21 cellular contexts compared by ENCODE assay signal in genomic region chr12:96265400-96265799, GRCh38.
DNase-seq lines count a peak whose midpoint lies in the region; ATAC-seq, FAIRE-seq and TF ChIP-seq lines count a peak whose summit lies in the region.
"Had no signal": no experiment of that assay in that cellular context is flagged by ENCODE, and none has a peak within 500 bp of the region (broad histone marks: within the 10 kb centered on the region; RNA-seq: fewer than 3 reads in every experiment).

No MANE protein-coding gene starts in this region.

- no peak for ATAC-seq in stimulated activated memory B cell treated with anti-CD40 and anti-IgM and Interleukin-4, amounts not matched to agents 10 μg/mL and 1 μg/mL and 100 μg/mL, for 72 hours
- ATAC-seq in GM21515 (IDR thresholded peaks at IDR 0.05; ENCODE audit: unreplicated experiment) (no peak), GM18511 (IDR thresholded peaks at IDR 0.05; ENCODE audit: unreplicated experiment) (no peak)

- H3K9ac ChIP-seq in endothelial cell of umbilical vein (replicated peaks; ENCODE audit: extremely low read depth, insufficient read depth, low read length) = no peak overlapping the region

- H3K4me3 Mint-ChIP-seq in activated naive CD4-positive, alpha-beta T cell treated with anti-CD3 and anti-CD28 coated beads for 36 hours = no peak overlapping the region
- H3K4me3 Mint-ChIP-seq in IgD-negative memory B cell = no peak overlapping the region
- no peak overlapping the region for H3K4me3 Mint-ChIP-seq in stimulated activated memory B cell treated with anti-CD40 and anti-IgM and Interleukin-4, amounts not matched to agents 10 μg/mL and 1 μg/mL and 100 μg/mL, for 72 hours
- H3K4me3 Mint-ChIP-seq: HFFc6 had no signal

- no peak for DNase-seq in activated naive CD4-positive, alpha-beta T cell treated with anti-CD3 and anti-CD28 coated beads for 36 hours
- no peak for DNase-seq in activated naive CD4-positive, alpha-beta T cell treated with anti-CD3 and anti-CD28 coated beads, Interleukin-2, amount 50 U/mL, for 16 hours
- DNase-seq in endothelial cell of umbilical vein (ENCODE audit: low read depth, low spot score) = no peak
- no peak for DNase-seq in cerebellum (ENCODE audit: low spot score)
- DNase-seq: DND-41, GDM1, HFFc6, Karpas-422, NCI-H1105 treated with DMSO at 0.1 percent for 48 hours, NCI-H187 treated with DMSO at 0.1 percent for 48 hours, NCI-H446, NCI-H748 treated with DMSO at 0.1 percent for 48 hours, Right ventricle myocardium superior had no signal

- H3K36me3 ChIP-seq in endothelial cell of umbilical vein (ENCODE audit: control insufficient read depth in 2 of 2, extremely low read depth in 1 of 2, insufficient read depth in 2 of 2, low read length in 2 of 2) = peaks cover 13 to 29% of the 10 kb centered on the region in 2 experiments

- peak overlapping the region; percentile 47 for H3K27ac Mint-ChIP-seq in activated naive CD4-positive, alpha-beta T cell treated with anti-CD3 and anti-CD28 coated beads for 36 hours
- H3K27ac Mint-ChIP-seq in IgD-negative memory B cell = peak overlapping the region in 2 of 3 donors; percentile 67 to 83
- peak overlapping the region; percentile 9 for H3K27ac Mint-ChIP-seq in stimulated activated memory B cell treated with anti-CD40 and anti-IgM and Interleukin-4, amounts not matched to agents 10 μg/mL and 1 μg/mL and 100 μg/mL, for 72 hours

- no peaks in the 10 kb centered on the region for H3K27me3 Mint-ChIP-seq in activated naive CD4-positive, alpha-beta T cell treated with anti-CD3 and anti-CD28 coated beads for 36 hours (ENCODE audit: low read depth)
- no peaks in the 10 kb centered on the region for H3K27me3 Mint-ChIP-seq in IgD-negative memory B cell
- H3K27me3 Mint-ChIP-seq in stimulated activated memory B cell treated with anti-CD40 and anti-IgM and Interleukin-4, amounts not matched to agents 10 μg/mL and 1 μg/mL and 100 μg/mL, for 72 hours = no peaks in the 10 kb centered on the region

- no TSS peak for BruUV-seq in endothelial cell of umbilical vein (replicated peaks; lab: Mats Ljungman, UMichigan)

- H3K4me3 ChIP-seq in endothelial cell of umbilical vein (replicated peaks in 1 of 3; ENCODE audit: insufficient read depth in 1 of 3, low read depth in 1 of 3, low read length in 3 of 3) = no peak overlapping the region

- no peaks in the 10 kb centered on the region for H3K9me3 Mint-ChIP-seq in activated naive CD4-positive, alpha-beta T cell treated with anti-CD3 and anti-CD28 coated beads for 36 hours
- H3K9me3 Mint-ChIP-seq in IgD-negative memory B cell = no peaks in the 10 kb centered on the region
- H3K9me3 Mint-ChIP-seq in stimulated activated memory B cell treated with anti-CD40 and anti-IgM and Interleukin-4, amounts not matched to agents 10 μg/mL and 1 μg/mL and 100 μg/mL, for 72 hours = no peaks in the 10 kb centered on the region
- H3K9me3 Mint-ChIP-seq: HFFc6 had no signal

- H3K9me1 ChIP-seq in endothelial cell of umbilical vein (replicated peaks; ENCODE audit: control insufficient read depth, extremely low read depth, insufficient read depth, low read length) = no peaks in the 10 kb centered on the region

- peaks cover 35% of the 10 kb centered on the region for H3K4me1 Mint-ChIP-seq in activated naive CD4-positive, alpha-beta T cell treated with anti-CD3 and anti-CD28 coated beads for 36 hours (ENCODE audit: low read depth)
- peaks cover 4 to 12% (median 10%) of the 10 kb centered on the region in 3 donors for H3K4me1 Mint-ChIP-seq in IgD-negative memory B cell
- peaks cover 17% of the 10 kb centered on the region for H3K4me1 Mint-ChIP-seq in stimulated activated memory B cell treated with anti-CD40 and anti-IgM and Interleukin-4, amounts not matched to agents 10 μg/mL and 1 μg/mL and 100 μg/mL, for 72 hours

- no peak overlapping the region for H2AFZ ChIP-seq in endothelial cell of umbilical vein (ENCODE audit: low read depth, low read length)

- intact Hi-C loops in activated naive CD4-positive, alpha-beta T cell treated with anti-CD3 and anti-CD28 coated beads for 36 hours (cut with micrococcal nuclease) = no loop called here
- intact Hi-C loops in endothelial cell of umbilical vein (cut with micrococcal nuclease) = no loop called here

- dilution Hi-C loops in endothelial cell of umbilical vein (cut with MboI; ENCODE audit: extremely low pct_ligation_motif_present, low sequenced_read_pairs) = no loop called here

- peaks cover 37% of the 10 kb centered on the region for H3K36me3 Mint-ChIP-seq in activated naive CD4-positive, alpha-beta T cell treated with anti-CD3 and anti-CD28 coated beads for 36 hours (ENCODE audit: low read depth)
- H3K36me3 Mint-ChIP-seq in IgD-negative memory B cell = peaks cover 8% of the 10 kb centered on the region
- H3K36me3 Mint-ChIP-seq in stimulated activated memory B cell treated with anti-CD40 and anti-IgM and Interleukin-4, amounts not matched to agents 10 μg/mL and 1 μg/mL and 100 μg/mL, for 72 hours = peaks cover 43% of the 10 kb centered on the region

- H3K4me2 ChIP-seq in endothelial cell of umbilical vein (ENCODE audit: insufficient read depth, low read length) = no peak overlapping the region

- no peak for TF ChIP-seq POLR2A in endothelial cell of umbilical vein (IDR thresholded peaks at IDR 0.05; ENCODE audit: low read depth, low read length)

- no peak for TF ChIP-seq CTCF in endothelial cell of umbilical vein (IDR thresholded peaks at IDR 0.05; ENCODE audit: extremely low read depth in 1 of 2, insufficient read depth in 1 of 2, low read depth in 1 of 2, low read length in 2 of 2)

- peaks cover 40% of the 10 kb centered on the region for H3K4me1 ChIP-seq in endothelial cell of umbilical vein (ENCODE audit: control insufficient read depth, extremely low read depth, insufficient read depth, low read length)

- no peak overlapping the region for H3K27ac ChIP-seq in endothelial cell of umbilical vein (ENCODE audit: insufficient read depth, low read depth, low read length)
- H3K27ac ChIP-seq: HL-60 had no signal

- peaks cover 20% of the 10 kb centered on the region for H3K79me2 ChIP-seq in endothelial cell of umbilical vein (ENCODE audit: control insufficient read depth, insufficient read depth, low read length)

- CTCF ChIA-PET in activated naive CD4-positive, alpha-beta T cell treated with anti-CD3 and anti-CD28 coated beads for 36 hours (lab: Charles Lee) = interaction anchor here (1.5 kb wide), 1 partner anchor 134 kb away, joined by 6 read pairs; no protein-coding TSS in a partner anchor
- CTCF ChIA-PET in endothelial cell of umbilical vein (lab: Charles Lee) = interaction anchor here (1.0 to 1.8 kb wide), 2 partner anchors 11 to 126 kb away, joined by 3 read pairs; no protein-coding TSS in a partner anchor

- peaks cover 7% of the 10 kb centered on the region for H4K20me1 ChIP-seq in endothelial cell of umbilical vein (replicated peaks; ENCODE audit: control insufficient read depth, extremely low read depth, insufficient read depth, low read length)

- POLR2A ChIA-PET in endothelial cell of umbilical vein (lab: Charles Lee) = no interaction called here

- FAIRE-seq in endothelial cell of umbilical vein (lab: Jason Lieb, UNC) = no peak
- FAIRE-seq: A204.1, D721Med, H1 had no signal

- no peaks in the 10 kb centered on the region for H3K9me3 ChIP-seq in endothelial cell of umbilical vein (replicated peaks; ENCODE audit: control insufficient read depth, insufficient read depth, low read length)

- no peaks in the 10 kb centered on the region for H3K27me3 ChIP-seq in endothelial cell of umbilical vein (ENCODE audit: control insufficient read depth in 2 of 2, insufficient read depth in 2 of 2, low read length in 2 of 2)

TF ChIP-seq in endothelial cell of umbilical vein, 7 proteins besides CTCF, POLR2A, EP300 and RAD21:
- TF ChIP-seq POLR2AphosphoS5 (IDR thresholded peaks at IDR 0.05; ENCODE audit: insufficient read depth, low read depth, low read length) (peak; percentile 66), EZH2 (IDR thresholded peaks at IDR 0.05; ENCODE audit: borderline replicate concordance, low read depth, low read length, severe bottlenecking) (no peak), GATA2 (IDR thresholded peaks at IDR 0.05; ENCODE audit: insufficient read depth, insufficient read length, low read depth, low read length) (no peak)
- TF ChIP-seq, protein P1, sequence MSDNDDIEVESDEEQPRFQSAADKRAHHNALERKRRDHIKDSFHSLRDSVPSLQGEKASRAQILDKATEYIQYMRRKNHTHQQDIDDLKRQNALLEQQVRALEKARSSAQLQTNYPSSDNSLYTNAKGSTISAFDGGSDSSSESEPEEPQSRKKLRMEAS (IDR thresholded peaks at IDR 0.05; ENCODE audit: insufficient read depth, insufficient read length) = no peak

Comparison
In these comparisons a context has a peak if more than half of its experiments do, and no peak if none do; other contexts are left out.
1. H3K27ac Mint-ChIP-seq: peak in every context shown above with its lines; median percentile 75 in IgD-negative memory B cell; 47 in activated naive CD4-positive, alpha-beta T cell treated with anti-CD3 and anti-CD28 coated beads for 36 hours; 9 in stimulated activated memory B cell treated with anti-CD40 and anti-IgM and Interleukin-4, amounts not matched to agents 10 μg/mL and 1 μg/mL and 100 μg/mL, for 72 hours.